8 cellular contexts compared by ENCODE assay signal in genomic region chr1:29271724-29272123, GRCh38. TPM values are rescaled to one million over a fixed set of nuclear protein-coding genes. Genes with fewer than 3 reads are reported as not detected.
A peak's percentile ranks its signal among the peaks of the same experiment; 100 is the strongest.
DNase-seq lines count a peak whose midpoint lies in the region; ATAC-seq, FAIRE-seq and TF ChIP-seq lines count a peak whose summit lies in the region.

No MANE protein-coding gene starts in this region.

- peak overlapping the region; percentile 48 for H3K4me2 ChIP-seq in mammary epithelial cell (ENCODE audit: insufficient read depth, low read depth, low read length)

- H3K4me3 ChIP-seq in mammary epithelial cell (replicated peaks in 1 of 3; ENCODE audit: insufficient read depth in 1 of 3, low read depth in 2 of 3, low read length in 3 of 3) (no peak overlapping the region), tibial artery (no peak overlapping the region)

- WGBS in mammary epithelial cell (ENCODE audit: low coverage, missing lambda C conversion rate): 0% methylated on average over 3 of the region's 7 CpGs

- in situ Hi-C loops in mammary epithelial cell (cut with MboI; ENCODE audit: low sequenced_read_pairs in 2 of 2): no loop called here

- H2AFZ ChIP-seq in mammary epithelial cell (ENCODE audit: low read depth, low read length): peak overlapping the region; percentile 50

- ATAC-seq in HG02798 (IDR thresholded peaks at IDR 0.05; ENCODE audit: poor library complexity, unreplicated experiment): no peak
- ATAC-seq in GM18505 (IDR thresholded peaks at IDR 0.05; ENCODE audit: unreplicated experiment): no peak
- no peak for ATAC-seq in GM21723 (IDR thresholded peaks at IDR 0.05; ENCODE audit: unreplicated experiment)

- H3K27me3 ChIP-seq in mammary epithelial cell (ENCODE audit: insufficient read depth, low read length): no peaks in the 10 kb centered on the region
- H3K27me3 ChIP-seq in tibial artery: no peaks in the 10 kb centered on the region

- TF ChIP-seq POLR2A in GM18505 (IDR thresholded peaks at IDR 0.05; ENCODE audit: borderline replicate concordance, extremely low read depth, insufficient read depth, insufficient read length): no peak

- CTCF ChIA-PET in mammary epithelial cell (lab: Charles Lee; ENCODE audit: low non-redundant PET): no interaction called here

- DNase-seq in HTR-8/SVneo (ENCODE audit: insufficient read length, low spot score) (peak; percentile 67), mammary epithelial cell (peak; percentile 41), iPS-NIHi11 (ENCODE audit: low spot score) (peak; percentile 84), tibial artery (peak; percentile 40 to 75), AML-193 (lab: John Stamatoyannopoulos, UW) (no peak)

- no TSS peak for BruUV-seq in mammary epithelial cell (replicated peaks; lab: Mats Ljungman, UMichigan)

- no peaks in the 10 kb centered on the region for H4K20me1 ChIP-seq in mammary epithelial cell (ENCODE audit: insufficient read depth, low read length)

- H3K9me3 ChIP-seq in mammary epithelial cell (replicated peaks; ENCODE audit: insufficient read depth, low read length): no peaks in the 10 kb centered on the region
- H3K9me3 ChIP-seq in tibial artery: no peaks in the 10 kb centered on the region

- H3K27ac ChIP-seq in mammary epithelial cell (ENCODE audit: insufficient read depth, low read depth, low read length) (no peak overlapping the region), tibial artery (peak overlapping the region in 1 of 2 donors; percentile 21)

- FAIRE-seq in HTR-8/SVneo (lab: Jason Lieb, UNC): peak; percentile 85

- no peak overlapping the region for H3K9ac ChIP-seq in mammary epithelial cell (ENCODE audit: insufficient read depth, low read length)

- dilution Hi-C loops in mammary epithelial cell (cut with HindIII; ENCODE audit: low sequenced_read_pairs): loop anchor here (5.0 kb wide), 1 partner anchor 56 kb away; no protein-coding TSS in a partner anchor

- intact Hi-C loops in mammary epithelial cell (cut with micrococcal nuclease) (no loop called here), tibial artery (cut with DNase I; ENCODE audit: low total_unique reads) (no loop called here)

- TF ChIP-seq CTCF in mammary epithelial cell (conservative IDR thresholded peaks at IDR 0.05 in 1 of 2, IDR thresholded peaks at IDR 0.05 in 1 of 2; ENCODE audit: extremely low read depth in 1 of 2, insufficient read depth in 1 of 2, low read depth in 1 of 2, low read length in 2 of 2) (no peak), tibial artery (IDR thresholded peaks at IDR 0.05) (no peak)

- no peaks in the 10 kb centered on the region for H3K79me2 ChIP-seq in mammary epithelial cell (ENCODE audit: insufficient read depth, low read length)

- H3K4me1 ChIP-seq in mammary epithelial cell (ENCODE audit: insufficient read depth, low read length): peaks cover 16% of the 10 kb centered on the region
- H3K4me1 ChIP-seq in tibial artery: peaks cover 0 to 15% (median 12%) of the 10 kb centered on the region in 4 donors

- no peaks in the 10 kb centered on the region for H3K36me3 ChIP-seq in mammary epithelial cell (ENCODE audit: insufficient read depth, low read length)
- peaks cover 8 to 18% (median 16%) of the 10 kb centered on the region in 3 donors for H3K36me3 ChIP-seq in tibial artery

RNA-seq across cellular contexts. Expression of gene PTPRU, which starts 35.4 kb away (rescaled TPM):
- total RNA-seq in mammary epithelial cell: 10 to 100 TPM; 38.9 to 46.3 TPM
- polyA plus RNA-seq in mammary epithelial cell: 29.4 TPM
- 53.0 TPM for polyA minus RNA-seq in mammary epithelial cell

RNA-seq across cellular contexts. Expression of gene MECR, which starts 41.0 kb away (rescaled TPM):
- 10 to 100 TPM; 28.7 to 35.4 TPM for total RNA-seq in mammary epithelial cell
- 31.3 TPM for polyA plus RNA-seq in mammary epithelial cell
- 41.2 TPM for polyA minus RNA-seq in mammary epithelial cell

Comparison
In these comparisons a context has a peak if more than half of its experiments do, and no peak if none do; other contexts are left out.
1. DNase-seq: peak in HTR-8/SVneo (single experiment), mammary epithelial cell (single experiment), iPS-NIHi11 (single experiment) and tibial artery (2 of 2); none in AML-193 (0 of 2).